12 cellular contexts compared by ENCODE assay signal in the genomic region with DNA sequence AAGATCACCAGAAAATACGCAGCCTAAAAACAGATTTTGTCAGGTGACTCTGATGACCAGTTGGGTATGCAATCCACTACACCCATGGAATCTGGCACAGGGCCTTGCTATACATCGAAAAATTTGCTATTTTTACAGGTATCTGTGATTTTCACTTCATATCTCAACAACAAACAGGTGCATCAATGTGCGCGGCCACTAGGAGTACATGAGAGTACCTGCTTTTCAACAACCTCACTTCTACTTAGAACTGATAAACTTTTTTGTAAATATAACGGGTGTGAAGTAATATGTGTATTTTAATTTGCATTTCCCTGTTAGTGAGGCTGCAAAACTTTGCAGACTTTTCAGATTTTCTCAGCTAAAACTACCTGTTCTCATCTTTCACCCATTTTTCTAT.
DNase-seq lines count a peak whose midpoint lies in the region; ATAC-seq and TF ChIP-seq lines count a peak whose summit lies in the region.
"Had no signal": no experiment of that assay in that cellular context is flagged by ENCODE, and none has a peak within 500 bp of the region (broad histone marks: within the 10 kb centered on the region; RNA-seq: fewer than 3 reads in every experiment).

No MANE protein-coding gene starts in this region.

- CTCF ChIA-PET in SK-N-SH (lab: Yijun Ruan, JAX): interaction anchor here (1.4 to 1.7 kb wide), 2 partner anchors 12 to 22 kb away, joined by 3 to 4 read pairs; no protein-coding TSS in a partner anchor
- CTCF ChIA-PET in HCT116 (lab: Charles Lee): no interaction called here

- H3K27ac ChIP-seq in SK-N-SH (ENCODE audit: low read depth in 2 of 2, low read length in 1 of 2) (peak overlapping the region in 1 of 2 experiments; percentile 93; a peak in 1 of 4 replicates), HCT116 (ENCODE audit: low read depth, low read length) (no peak overlapping the region), psoas muscle (peak overlapping the region; percentile 62)

- DNase-seq in SK-N-SH (no peak), HCT116 (ENCODE audit: low read depth, low spot score) (no peak), chondrocyte (ENCODE audit: low spot score) (no peak), psoas muscle (no peak), sciatic nerve (ENCODE audit: low spot score) (no peak)
- DNase-seq: 8988T, amniotic stem cell, NCI-H446, SIG-M5 had no signal

- H3K4me3 ChIP-seq in SK-N-SH (ENCODE audit: low read depth in 2 of 2, low read length in 1 of 2): no peak overlapping the region
- H3K4me3 ChIP-seq in HCT116 (replicated peaks in 1 of 2; ENCODE audit: low read depth in 1 of 2, low read length in 2 of 2): no peak overlapping the region
- H3K4me3 ChIP-seq in psoas muscle: no peak overlapping the region

- no peaks in the 10 kb centered on the region for H3K9me3 ChIP-seq in SK-N-SH
- no peaks in the 10 kb centered on the region for H3K9me3 ChIP-seq in HCT116 (ENCODE audit: control insufficient read depth in 1 of 2, insufficient read depth in 1 of 2, low read depth in 1 of 2, low read length in 2 of 2)
- no peaks in the 10 kb centered on the region for H3K9me3 ChIP-seq in psoas muscle

- H3K79me2 ChIP-seq in SK-N-SH (ENCODE audit: insufficient read depth) (peaks cover 45% of the 10 kb centered on the region), HCT116 (ENCODE audit: insufficient read depth, low read length) (no peaks in the 10 kb centered on the region; the same call in 1 of the 2 replicates)

- peaks cover 2 to 6% of the 10 kb centered on the region in 2 experiments for H3K36me3 ChIP-seq in SK-N-SH (replicated peaks in 1 of 2; ENCODE audit: control insufficient read depth in 1 of 2, insufficient read depth in 2 of 2, low read length in 1 of 2)
- H3K36me3 ChIP-seq in HCT116 (ENCODE audit: control insufficient read depth in 1 of 2, insufficient read depth in 2 of 2, low read length in 2 of 2): no peaks in the 10 kb centered on the region
- peaks cover 0 to 10% of the 10 kb centered on the region in 2 donors for H3K36me3 ChIP-seq in psoas muscle (ENCODE audit: insufficient read depth in 1 of 2, low read depth in 1 of 2)

- no peak for TF ChIP-seq EP300 in SK-N-SH (IDR thresholded peaks at IDR 0.05; ENCODE audit: borderline replicate concordance in 1 of 2, low read depth in 1 of 2, low read length in 1 of 2)

- H3K9me3 Mint-ChIP-seq in chondrocyte (ENCODE audit: low read depth): no peaks in the 10 kb centered on the region

- TF ChIP-seq CTCF in SK-N-SH (IDR thresholded peaks at IDR 0.05): peak; percentile 25; the same call in 1 of the 2 replicates
- peak in 2 of 3 experiments; percentile 50 to 51; a peak in 4 of 6 replicates for TF ChIP-seq CTCF in HCT116 (IDR thresholded peaks at IDR 0.05 in 2 of 3, conservative IDR thresholded peaks at IDR 0.05 in 1 of 3; ENCODE audit: borderline replicate concordance in 1 of 3, insufficient read depth in 1 of 3, low read depth in 2 of 3, low read length in 2 of 3)
- peak; percentile 12 for TF ChIP-seq CTCF in chondrocyte (IDR thresholded peaks at IDR 0.05)
- no peak for TF ChIP-seq CTCF in psoas muscle (IDR thresholded peaks at IDR 0.05)

- no peak overlapping the region for H3K4me2 ChIP-seq in SK-N-SH
- H3K4me2 ChIP-seq in HCT116 (ENCODE audit: low read length): no peak overlapping the region

- no peak overlapping the region for H3K4me3 Mint-ChIP-seq in chondrocyte (ENCODE audit: unreplicated experiment)

- H3K4me1 ChIP-seq in SK-N-SH (ENCODE audit: control insufficient read depth in 1 of 2, insufficient read depth in 2 of 2, low read depth in 1 of 2, low read length in 1 of 2) (peaks cover 27 to 44% of the 10 kb centered on the region in 2 experiments), HCT116 (ENCODE audit: control insufficient read depth in 1 of 2, insufficient read depth in 2 of 2, low read length in 2 of 2) (peaks cover 3 to 23% of the 10 kb centered on the region in 2 experiments; a peak in 2 of 4 replicates), psoas muscle (peaks cover 67% of the 10 kb centered on the region)

- RAD21 ChIA-PET in HCT116 (lab: Charles Lee; ENCODE audit: low non-redundant PET in 1 of 2, low total read pairs in 2 of 2, uncharacterized antibody in 2 of 2, unreplicated experiment in 2 of 2): no interaction called here

- intact Hi-C loops in HCT116 (cut with micrococcal nuclease): no loop called here
- intact Hi-C loops in psoas muscle (cut with DNase I): no loop called here
- intact Hi-C loops in sciatic nerve (cut with DNase I): no loop called here

- WGBS in SK-N-SH (ENCODE audit: low lambda C conversion rate): 95% methylated on average over 5 of the region's 5 CpGs
- WGBS in psoas muscle, 3 donors: 75 to 79% (median 76%) methylated on average over 5 of the region's 5 CpGs

- peaks cover 56% of the 10 kb centered on the region for H3K4me1 Mint-ChIP-seq in chondrocyte (ENCODE audit: low read depth)

- H2AFZ ChIP-seq in SK-N-SH (ENCODE audit: low read depth) (no peak overlapping the region), HCT116 (ENCODE audit: low read depth, low read length, poor library complexity, severe bottlenecking) (no peak overlapping the region)

- H3K9me2 ChIP-seq in SK-N-SH (no peaks in the 10 kb centered on the region), HCT116 (ENCODE audit: insufficient read depth) (no peaks in the 10 kb centered on the region)

- H3K9ac ChIP-seq in SK-N-SH (no peak overlapping the region), HCT116 (ENCODE audit: low read length) (no peak overlapping the region)

- ATAC-seq in SK-N-SH treated with all-trans-retinoic acid at 6 μM for 48 hours (no peak), HCT116 (peak; percentile 49; the same call in 1 of the 2 replicates), psoas muscle (no peak), GM21825 (IDR thresholded peaks at IDR 0.05; ENCODE audit: unreplicated experiment) (no peak), sciatic nerve (no peak), HG03469 (IDR thresholded peaks at IDR 0.05; ENCODE audit: unreplicated experiment) (no peak)

- POLR2A ChIA-PET in SK-N-SH (lab: Yijun Ruan, JAX): no interaction called here
- POLR2A ChIA-PET in HCT116 (lab: Charles Lee): no interaction called here

- BruUV-seq in HCT116 (replicated peaks; lab: Mats Ljungman, UMichigan): no TSS peak

- no peaks in the 10 kb centered on the region for H3K27me3 Mint-ChIP-seq in chondrocyte (ENCODE audit: low read depth)

- H3K27ac Mint-ChIP-seq in chondrocyte (ENCODE audit: unreplicated experiment): no peak overlapping the region

- no peak for TF ChIP-seq POLR2A in HCT116 (IDR thresholded peaks at IDR 0.05; ENCODE audit: borderline replicate concordance, extremely low read depth, insufficient read depth, insufficient read length)

- H3K36me3 Mint-ChIP-seq in chondrocyte (ENCODE audit: low read depth): peaks cover 3% of the 10 kb centered on the region

- no peaks in the 10 kb centered on the region for H3K27me3 ChIP-seq in SK-N-SH (ENCODE audit: insufficient read depth)
- H3K27me3 ChIP-seq in HCT116 (ENCODE audit: insufficient read depth, low read length): no peaks in the 10 kb centered on the region
- no peaks in the 10 kb centered on the region for H3K27me3 ChIP-seq in psoas muscle (ENCODE audit: insufficient read depth in 3 of 3, low read length in 2 of 3)

- TF ChIP-seq RAD21 in SK-N-SH (IDR thresholded peaks at IDR 0.05; ENCODE audit: low read length): no peak
- no peak for TF ChIP-seq RAD21 in HCT116 (IDR thresholded peaks at IDR 0.05; ENCODE audit: low read depth)

- H3F3A ChIP-seq in SK-N-SH (replicated peaks; ENCODE audit: insufficient read depth): peaks cover 43% of the 10 kb centered on the region

- peaks cover 15% of the 10 kb centered on the region; the same call in 1 of the 2 replicates for H4K20me1 ChIP-seq in SK-N-SH (ENCODE audit: insufficient read depth)
- H4K20me1 ChIP-seq in HCT116 (ENCODE audit: insufficient read depth): no peaks in the 10 kb centered on the region

TF ChIP-seq in SK-N-SH, 30 proteins besides CTCF, POLR2A, EP300 and RAD21:
- TF ChIP-seq GABPA (IDR thresholded peaks at IDR 0.05; ENCODE audit: low read depth): no peak
TF ChIP-seq in SK-N-SH: peak in this region for 0.

TF ChIP-seq in SK-N-SH treated with all-trans-retinoic acid at 6 μM for 48 hours, 23 proteins besides CTCF, POLR2A, EP300 and RAD21 (continues in another document):
- no peak for TF ChIP-seq GLIS3 (CRISPR knock-in tag; IDR thresholded peaks at IDR 0.05)
- TF ChIP-seq ZFP30 (CRISPR knock-in tag; IDR thresholded peaks at IDR 0.05): no peak

TF ChIP-seq in HCT116, 20 proteins besides CTCF, POLR2A, EP300 and RAD21 (continues in another document):
- TF ChIP-seq CBX3 (IDR thresholded peaks at IDR 0.05; ENCODE audit: low read depth) (no peak), POLR2AphosphoS5 (IDR thresholded peaks at IDR 0.05; ENCODE audit: low read depth, low read length) (no peak), EZH2 (IDR thresholded peaks at IDR 0.05) (no peak), YY1 (IDR thresholded peaks at IDR 0.05; ENCODE audit: extremely low read depth, insufficient replicate concordance, low read depth, low read length) (no peak), ELF1 (IDR thresholded peaks at IDR 0.05; ENCODE audit: borderline replicate concordance, low read depth) (no peak), ZFX (IDR thresholded peaks at IDR 0.05) (no peak), FOSL1 (IDR thresholded peaks at IDR 0.05; ENCODE audit: low read depth) (no peak), EGR1 (IDR thresholded peaks at IDR 0.05; ENCODE audit: low read depth) (no peak), ZNF274 (IDR thresholded peaks at IDR 0.05; ENCODE audit: low read depth, low read length) (no peak), ZBTB33 (IDR thresholded peaks at IDR 0.05; ENCODE audit: extremely low read depth, insufficient replicate concordance, low read length) (no peak)
- TF ChIP-seq, protein P1, sequence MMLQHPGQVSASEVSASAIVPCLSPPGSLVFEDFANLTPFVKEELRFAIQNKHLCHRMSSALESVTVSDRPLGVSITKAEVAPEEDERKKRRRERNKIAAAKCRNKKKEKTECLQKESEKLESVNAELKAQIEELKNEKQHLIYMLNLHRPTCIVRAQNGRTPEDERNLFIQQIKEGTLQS (IDR thresholded peaks at IDR 0.05): no peak
